27 cellular contexts compared by ENCODE assay signal in the genomic region with DNA sequence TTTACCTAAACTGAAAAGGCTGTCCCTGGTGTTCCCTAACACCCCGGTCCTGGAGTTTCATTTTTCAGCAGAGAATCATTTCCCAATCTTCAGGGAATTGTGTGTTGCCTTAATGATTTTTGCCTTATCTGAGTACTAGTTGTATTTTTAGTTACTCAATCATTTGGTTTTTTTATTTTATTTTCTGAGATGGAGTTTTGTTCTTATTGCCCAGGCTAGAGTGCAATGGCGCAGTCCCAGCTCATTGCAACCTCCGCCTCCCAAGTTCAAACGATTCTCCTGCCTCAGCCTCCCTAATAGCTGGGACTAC.
A peak's percentile ranks its signal among the peaks of the same experiment; 100 is the strongest.
DNase-seq lines count a peak whose midpoint lies in the region; ATAC-seq lines count a peak whose summit lies in the region.
"Had no signal": no experiment of that assay in that cellular context is flagged by ENCODE, and none has a peak within 500 bp of the region (broad histone marks: within the 10 kb centered on the region; RNA-seq: fewer than 3 reads in every experiment).

No MANE protein-coding gene starts in this region.

- H3K4me1 Mint-ChIP-seq in activated naive CD4-positive, alpha-beta T cell treated with anti-CD3 and anti-CD28 coated beads, Interleukin-2, amount 10 ng/mL, durations not matched to agents 7 days and 5 days, result peaks cover 2% of the 10 kb centered on the region
- H3K4me1 Mint-ChIP-seq in dendritic cell treated with granulocyte-macrophage colony-stimulating factor and Interleukin-4, amounts not matched to agents 40 ng/mL and 50 ng/mL, for 4 days (ENCODE audit: low read depth), result peaks cover 39% of the 10 kb centered on the region
- peaks cover 17% of the 10 kb centered on the region for H3K4me1 Mint-ChIP-seq in stimulated activated memory B cell treated with anti-CD40 and anti-IgM and Interleukin-4, amounts not matched to agents 10 μg/mL and 1 μg/mL and 100 μg/mL, for 72 hours
- H3K4me1 Mint-ChIP-seq: GM23338 had no signal

- CTCF ChIA-PET in activated naive CD4-positive, alpha-beta T cell treated with anti-CD3 and anti-CD28 coated beads, Interleukin-2, amount 10 ng/mL, durations not matched to agents 7 days and 5 days (lab: Charles Lee), result no interaction called here

- DNase-seq in activated naive CD4-positive, alpha-beta T cell treated with anti-CD3 and anti-CD28 coated beads, Interleukin-2, amount 10 ng/mL, durations not matched to agents 7 days and 5 days, result no peak
- no peak for DNase-seq in activated naive CD4-positive, alpha-beta T cell (lab: John Stamatoyannopoulos, UW)
- DNase-seq in LoVo (ENCODE audit: low spot score), result no peak
- DNase-seq: 8988T; activated CD4-positive, alpha-beta T cell treated with anti-CD3 and anti-CD28 coated beads, Interleukin-2, amount 50 U/mL, for 1 hour; activated naive CD4-positive, alpha-beta T cell treated with anti-CD3 and anti-CD28 coated beads, Interleukin-2, amount 50 U/mL, for 16 hours; AML-193; cortex of kidney; DMS53; GDM1; HFFc6; islet precursor cell; NCI-H1105 treated with DMSO at 0.1 percent for 48 hours; NCI-H2029 treated with DMSO at 0.1 percent for 48 hours; NCI-H345; NCI-H774; OCI-M1; SHP77; small intestine; stimulated activated CD4-positive, alpha-beta T cell treated with anti-CD3 and anti-CD28 coated beads, Interleukin-1b, Interleukin-23, amount 100 ng/mL, for 48 hours; substantia nigra; SW 1271; T1000 had no signal

- peak overlapping the region; percentile 19 for H3K27ac Mint-ChIP-seq in activated naive CD4-positive, alpha-beta T cell treated with anti-CD3 and anti-CD28 coated beads, Interleukin-2, amount 10 ng/mL, durations not matched to agents 7 days and 5 days
- peak overlapping the region; percentile 33 for H3K27ac Mint-ChIP-seq in dendritic cell treated with granulocyte-macrophage colony-stimulating factor and Interleukin-4, amounts not matched to agents 40 ng/mL and 50 ng/mL, for 4 days
- peak overlapping the region; percentile 71 for H3K27ac Mint-ChIP-seq in stimulated activated memory B cell treated with anti-CD40 and anti-IgM and Interleukin-4, amounts not matched to agents 10 μg/mL and 1 μg/mL and 100 μg/mL, for 72 hours
- H3K27ac Mint-ChIP-seq: GM23338, HFFc6 had no signal

- no peaks in the 10 kb centered on the region for H3K27me3 Mint-ChIP-seq in activated naive CD4-positive, alpha-beta T cell treated with anti-CD3 and anti-CD28 coated beads, Interleukin-2, amount 10 ng/mL, durations not matched to agents 7 days and 5 days
- no peaks in the 10 kb centered on the region for H3K27me3 Mint-ChIP-seq in dendritic cell treated with granulocyte-macrophage colony-stimulating factor and Interleukin-4, amounts not matched to agents 40 ng/mL and 50 ng/mL, for 4 days
- no peaks in the 10 kb centered on the region for H3K27me3 Mint-ChIP-seq in stimulated activated memory B cell treated with anti-CD40 and anti-IgM and Interleukin-4, amounts not matched to agents 10 μg/mL and 1 μg/mL and 100 μg/mL, for 72 hours

- H3K36me3 Mint-ChIP-seq in activated naive CD4-positive, alpha-beta T cell treated with anti-CD3 and anti-CD28 coated beads, Interleukin-2, amount 10 ng/mL, durations not matched to agents 7 days and 5 days, result peaks cover 12% of the 10 kb centered on the region
- H3K36me3 Mint-ChIP-seq in dendritic cell treated with granulocyte-macrophage colony-stimulating factor and Interleukin-4, amounts not matched to agents 40 ng/mL and 50 ng/mL, for 4 days (ENCODE audit: low read depth), result peaks cover 65% of the 10 kb centered on the region
- peaks cover 33% of the 10 kb centered on the region for H3K36me3 Mint-ChIP-seq in stimulated activated memory B cell treated with anti-CD40 and anti-IgM and Interleukin-4, amounts not matched to agents 10 μg/mL and 1 μg/mL and 100 μg/mL, for 72 hours

- no peak overlapping the region for H3K4me3 Mint-ChIP-seq in activated naive CD4-positive, alpha-beta T cell treated with anti-CD3 and anti-CD28 coated beads, Interleukin-2, amount 10 ng/mL, durations not matched to agents 7 days and 5 days
- H3K4me3 Mint-ChIP-seq in dendritic cell treated with granulocyte-macrophage colony-stimulating factor and Interleukin-4, amounts not matched to agents 40 ng/mL and 50 ng/mL, for 4 days, result no peak overlapping the region
- no peak overlapping the region for H3K4me3 Mint-ChIP-seq in stimulated activated memory B cell treated with anti-CD40 and anti-IgM and Interleukin-4, amounts not matched to agents 10 μg/mL and 1 μg/mL and 100 μg/mL, for 72 hours
- H3K4me3 Mint-ChIP-seq: GM23338, HFFc6 had no signal

- intact Hi-C loops in dendritic cell treated with granulocyte-macrophage colony-stimulating factor and Interleukin-4, amounts not matched to agents 40 ng/mL and 50 ng/mL, for 4 days (cut with micrococcal nuclease), result no loop called here

- no peak for ATAC-seq in stimulated activated memory B cell treated with anti-CD40 and anti-IgM and Interleukin-4, amounts not matched to agents 10 μg/mL and 1 μg/mL and 100 μg/mL, for 72 hours
- no peak for ATAC-seq in GM18861 (IDR thresholded peaks at IDR 0.05; ENCODE audit: unreplicated experiment)
- ATAC-seq: GM23338 had no signal

- no peaks in the 10 kb centered on the region for H3K9me3 Mint-ChIP-seq in activated naive CD4-positive, alpha-beta T cell treated with anti-CD3 and anti-CD28 coated beads, Interleukin-2, amount 10 ng/mL, durations not matched to agents 7 days and 5 days
- H3K9me3 Mint-ChIP-seq in dendritic cell treated with granulocyte-macrophage colony-stimulating factor and Interleukin-4, amounts not matched to agents 40 ng/mL and 50 ng/mL, for 4 days, result no peaks in the 10 kb centered on the region
- no peaks in the 10 kb centered on the region for H3K9me3 Mint-ChIP-seq in stimulated activated memory B cell treated with anti-CD40 and anti-IgM and Interleukin-4, amounts not matched to agents 10 μg/mL and 1 μg/mL and 100 μg/mL, for 72 hours
- H3K9me3 Mint-ChIP-seq: GM23338, HFFc6 had no signal

Comparison
In these comparisons a context has a peak if more than half of its experiments do, and no peak if none do; other contexts are left out.
1. H3K27ac Mint-ChIP-seq: peak in every context shown above with its lines; median percentile 71 in stimulated activated memory B cell treated with anti-CD40 and anti-IgM and Interleukin-4, amounts not matched to agents 10 μg/mL and 1 μg/mL and 100 μg/mL, for 72 hours; 33 in dendritic cell treated with granulocyte-macrophage colony-stimulating factor and Interleukin-4, amounts not matched to agents 40 ng/mL and 50 ng/mL, for 4 days; 19 in activated naive CD4-positive, alpha-beta T cell treated with anti-CD3 and anti-CD28 coated beads, Interleukin-2, amount 10 ng/mL, durations not matched to agents 7 days and 5 days.